ENCODE assay signal across 1 cellular context in the genomic region with DNA sequence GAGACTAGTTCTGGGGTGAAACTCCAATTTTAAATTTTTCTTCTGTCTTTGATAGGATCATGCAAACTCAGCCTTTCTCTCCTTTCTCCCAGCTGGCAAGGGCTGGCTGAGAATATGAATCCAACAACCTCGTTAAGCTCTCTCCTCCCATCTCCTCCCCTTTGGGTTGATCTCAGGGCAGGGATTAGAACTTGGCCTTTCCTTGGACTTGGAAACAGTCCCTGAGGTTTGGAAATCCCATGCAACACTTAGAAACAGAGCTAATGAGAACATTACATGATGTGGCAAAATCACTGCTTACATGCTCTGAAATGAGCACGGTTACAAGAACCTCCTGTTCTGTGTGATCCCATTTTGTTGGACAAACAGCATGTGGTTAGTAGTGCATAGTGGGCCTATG.
A peak's percentile ranks its signal among the peaks of the same experiment; 100 is the strongest.
TF ChIP-seq lines count a peak whose summit lies in the region.

No MANE protein-coding gene starts in this region.

TF ChIP-seq in K562, 482 proteins besides CTCF, POLR2A, EP300 and RAD21:
- TF ChIP-seq ZNF253 (CRISPR knock-in tag; conservative IDR thresholded peaks at IDR 0.05) = no peak
- 0 out of 2 replicates have a peak, but pooled peaks have one; percentile 17 for TF ChIP-seq MAFG (tag; conservative IDR thresholded peaks at IDR 0.05)
